24 cellular contexts compared by ENCODE assay signal in genomic region chr15:76865548-76865991, GRCh38. TPM values are rescaled to one million over a fixed set of nuclear protein-coding genes. Genes with fewer than 3 reads are reported as not detected.
DNase-seq lines count a peak whose midpoint lies in the region; ATAC-seq, FAIRE-seq and TF ChIP-seq lines count a peak whose summit lies in the region.
"Had no signal": no experiment of that assay in that cellular context is flagged by ENCODE, and none has a peak within 500 bp of the region (broad histone marks: within the 10 kb centered on the region; RNA-seq: fewer than 3 reads in every experiment).

No MANE protein-coding gene starts in this region.

- no peak overlapping the region for H3K9ac ChIP-seq in GM12878 (ENCODE audit: control insufficient read depth, insufficient read depth, low read length)
- H3K9ac ChIP-seq: KMS-11 had no signal

- peaks cover 14% of the 10 kb centered on the region for H3K36me3 Mint-ChIP-seq in stimulated activated naive CD8-positive, alpha-beta T cell treated with anti-CD3 and anti-CD28 coated beads, Interleukin-15, Interleukin-2, amounts not matched to agents 100 ng/mL and 50 ng/mL, for 24 hours (ENCODE audit: low read depth)

- H3K27ac Mint-ChIP-seq in stimulated activated naive CD8-positive, alpha-beta T cell treated with anti-CD3 and anti-CD28 coated beads, Interleukin-15, Interleukin-2, amounts not matched to agents 100 ng/mL and 50 ng/mL, for 24 hours: peak overlapping the region; percentile 80
- H3K27ac Mint-ChIP-seq: T-helper 1 cell treated with Interleukin-12 subunit alpha and Interleukin-12 subunit beta and Interleukin-4 antibody, amounts not matched to agents 30 μg/mL and 1 μg/mL, for 36 hours had no signal

- H3K27me3 ChIP-seq in heart left ventricle: no peaks in the 10 kb centered on the region
- no peaks in the 10 kb centered on the region for H3K27me3 ChIP-seq in right cardiac atrium (ENCODE audit: control insufficient read depth, insufficient read depth)
- no peaks in the 10 kb centered on the region for H3K27me3 ChIP-seq in GM12878 (replicated peaks in 1 of 2; ENCODE audit: control insufficient read depth in 2 of 2, insufficient read depth in 2 of 2, low read length in 1 of 2)
- H3K27me3 ChIP-seq: ascending aorta had no signal

- TF ChIP-seq RAD21 in GM12878 (IDR thresholded peaks at IDR 0.05; ENCODE audit: insufficient read depth, low read depth, low read length): no peak

- TF ChIP-seq EP300 in GM12878 (IDR thresholded peaks at IDR 0.05; ENCODE audit: borderline replicate concordance in 1 of 2, control insufficient read depth in 1 of 2, low read depth in 2 of 2, low read length in 2 of 2): peak in 1 of 2 experiments; percentile 41; a peak in 1 of 4 replicates

- peak; percentile 47 to 56 for ATAC-seq in activated CD4-positive, CD25-positive, alpha-beta regulatory T cell treated with anti-CD3 and anti-CD28 coated beads, Interleukin-2, amount 50 U/mL, for 24 hours
- ATAC-seq in heart left ventricle (peak in 2 of 4 donors; percentile 28 to 35), right cardiac atrium (no peak), GM12878 (peak; percentile 63), HG02840 (IDR thresholded peaks at IDR 0.05; ENCODE audit: low FRiP score, unreplicated experiment) (no peak)
- ATAC-seq: Panc1 had no signal

- peaks cover 60% of the 10 kb centered on the region for H3K4me1 Mint-ChIP-seq in stimulated activated naive CD8-positive, alpha-beta T cell treated with anti-CD3 and anti-CD28 coated beads, Interleukin-15, Interleukin-2, amounts not matched to agents 100 ng/mL and 50 ng/mL, for 24 hours (ENCODE audit: low read depth)

- H3K9me3 ChIP-seq in heart left ventricle (no peaks in the 10 kb centered on the region), right cardiac atrium (ENCODE audit: control insufficient read depth, low read length) (no peaks in the 10 kb centered on the region), GM12878 (replicated peaks; ENCODE audit: control insufficient read depth, insufficient read depth, low read length) (no peaks in the 10 kb centered on the region)
- H3K9me3 ChIP-seq: ascending aorta had no signal

- no peaks in the 10 kb centered on the region for H3K27me3 Mint-ChIP-seq in stimulated activated naive CD8-positive, alpha-beta T cell treated with anti-CD3 and anti-CD28 coated beads, Interleukin-15, Interleukin-2, amounts not matched to agents 100 ng/mL and 50 ng/mL, for 24 hours
- H3K27me3 Mint-ChIP-seq: CD8-positive, alpha-beta memory T cell; central memory CD8-positive, alpha-beta T cell had no signal

- peak; percentile 47 for FAIRE-seq in GM12878 (lab: Jason Lieb, UNC)
- FAIRE-seq: H54, HTR-8/SVneo had no signal

- TF ChIP-seq POLR2A in heart left ventricle (IDR thresholded peaks at IDR 0.05) (no peak), GM12878 (IDR thresholded peaks at IDR 0.05; ENCODE audit: low read depth, low read length) (no peak)

- no TSS peak for BruUV-seq in GM12878 (replicated peaks; lab: Mats Ljungman, UMichigan)

- no peak overlapping the region for H3K4me3 Mint-ChIP-seq in stimulated activated naive CD8-positive, alpha-beta T cell treated with anti-CD3 and anti-CD28 coated beads, Interleukin-15, Interleukin-2, amounts not matched to agents 100 ng/mL and 50 ng/mL, for 24 hours
- H3K4me3 Mint-ChIP-seq: CD8-positive, alpha-beta memory T cell; central memory CD8-positive, alpha-beta T cell; T-helper 1 cell treated with Interleukin-12 subunit alpha and Interleukin-12 subunit beta and Interleukin-4 antibody, amounts not matched to agents 30 μg/mL and 1 μg/mL, for 36 hours had no signal

- POLR2A ChIA-PET in GM12878 (lab: Charles Lee): no interaction called here

- H3K4me2 ChIP-seq in GM12878 (ENCODE audit: control insufficient read depth, insufficient read depth): no peak overlapping the region
- H3K4me2 ChIP-seq: KMS-11 had no signal

- in situ Hi-C loops in GM12878 (cut with MboI): loop anchor here (5.0 kb wide), 1 partner anchor 683 kb away; no protein-coding TSS in a partner anchor

- H3K4me3 ChIP-seq in heart left ventricle (no peak overlapping the region), right cardiac atrium (ENCODE audit: low read length) (no peak overlapping the region), GM12878 (no peak overlapping the region)
- H3K4me3 ChIP-seq: ascending aorta had no signal

- H3K4me1 ChIP-seq in heart left ventricle: peaks cover 0 to 36% (median 12%) of the 10 kb centered on the region in 12 donors
- no peaks in the 10 kb centered on the region for H3K4me1 ChIP-seq in right cardiac atrium (ENCODE audit: control insufficient read depth, insufficient read depth, low read length)
- peaks cover 5% of the 10 kb centered on the region; the same call in 1 of the 2 replicates for H3K4me1 ChIP-seq in GM12878 (ENCODE audit: control insufficient read depth, insufficient read depth, low read length)
- H3K4me1 ChIP-seq: ascending aorta had no signal

- H3K36me3 ChIP-seq in heart left ventricle (peaks cover 0 to 6% (median 0%) of the 10 kb centered on the region in 9 donors), GM12878 (ENCODE audit: control insufficient read depth in 2 of 2, insufficient read depth in 2 of 2, low read length in 1 of 2) (no peaks in the 10 kb centered on the region)
- H3K36me3 ChIP-seq: ascending aorta had no signal

- no peak for TF ChIP-seq CTCF in heart left ventricle (IDR thresholded peaks at IDR 0.05)
- no peak for TF ChIP-seq CTCF in GM12878 (IDR thresholded peaks at IDR 0.05 in 2 of 3, conservative IDR thresholded peaks at IDR 0.05 in 1 of 3; ENCODE audit: control insufficient read depth in 2 of 3, extremely low read depth in 1 of 3, insufficient read depth in 1 of 3, low read depth in 3 of 3, low read length in 3 of 3)

- RAD21 ChIA-PET in GM12878 (lab: Charles Lee; ENCODE audit: unreplicated experiment): interaction anchor here (0.9 to 2.3 kb wide), 5 partner anchors 22 to 716 kb away, joined by 3 to 8 read pairs (median 4); no protein-coding TSS in a partner anchor

- no peaks in the 10 kb centered on the region for H4K20me1 ChIP-seq in GM12878 (ENCODE audit: control insufficient read depth, insufficient read depth)

- CTCF ChIA-PET in GM12878 (lab: Yijun Ruan, JAX): interaction anchor here (0.6 to 3.1 kb wide), 9 partner anchors 23 to 809 kb away, joined by 3 to 18 read pairs (median 4); no protein-coding TSS in a partner anchor

- no peak for DNase-seq in activated CD4-positive, CD25-positive, alpha-beta regulatory T cell treated with anti-CD3 and anti-CD28 coated beads, Interleukin-2, amount 50 U/mL, for 72 hours
- DNase-seq in heart left ventricle: no peak
- no peak for DNase-seq in right cardiac atrium
- no peak for DNase-seq in GM12878 (ENCODE audit: low read depth, low spot score)
- DNase-seq in middle frontal gyrus (ENCODE audit: extremely low spot score, low spot score): no peak
- DNase-seq: activated CD4-positive, alpha-beta T cell treated with anti-CD3 and anti-CD28 coated beads for 48 hours; activated CD8-positive, alpha-beta memory T cell treated with anti-CD3 and anti-CD28 coated beads, Interleukin-2, amount 50 U/mL, for 4 hours; activated naive CD4-positive, alpha-beta T cell treated with anti-CD3 and anti-CD28 coated beads, Interleukin-2, amount 50 U/mL, for 16 hours; CD8-positive, alpha-beta memory T cell; head of caudate nucleus; NCI-H510A; nucleus accumbens; stimulated activated CD4-positive, alpha-beta T cell treated with anti-CD3 and anti-CD28 coated beads, Interleukin-1b, Interleukin-23, amount 100 ng/mL, for 48 hours had no signal

- H2AFZ ChIP-seq in GM12878 (ENCODE audit: control insufficient read depth, low read depth, low read length): no peak overlapping the region

- SMC1A ChIA-PET in GM12878 (lab: Charles Lee; ENCODE audit: uncharacterized antibody, unreplicated experiment): interaction anchor here (0.6 to 1.5 kb wide), 7 partner anchors 9 to 675 kb away, joined by 3 to 9 read pairs (median 3); no protein-coding TSS in a partner anchor

- 64 to 82% (median 68%) methylated on average over 4 of the region's 4 CpGs for WGBS in heart left ventricle, 4 donors
- 69% methylated on average over 4 of the region's 4 CpGs for WGBS in right cardiac atrium
- WGBS in GM12878 (ENCODE audit: insufficient coverage, insufficient replicate concordance, low lambda C conversion rate, missing lambda C conversion rate): 45% methylated on average over 4 of the region's 4 CpGs

- intact Hi-C loops in heart left ventricle (cut with DNase I): loop anchor here in 6 of 10 donors (5.0 to 10.0 kb wide), 7 partner anchors 201 to 811 kb away; partner anchors contain the start of gene TMEM266 (in 1 of the 6)
- intact Hi-C loops in right cardiac atrium (cut with DNase I): loop anchor here in 1 of 4 donors (10.0 kb wide), 1 partner anchor 671 kb away; no protein-coding TSS in a partner anchor
- intact Hi-C loops in GM12878 (cut with micrococcal nuclease; ENCODE audit: unreplicated experiment): no loop called here

- H3K79me2 ChIP-seq in GM12878 (ENCODE audit: control insufficient read depth, insufficient read depth, low read length): no peaks in the 10 kb centered on the region

- H3K9me3 Mint-ChIP-seq in stimulated activated naive CD8-positive, alpha-beta T cell treated with anti-CD3 and anti-CD28 coated beads, Interleukin-15, Interleukin-2, amounts not matched to agents 100 ng/mL and 50 ng/mL, for 24 hours: no peaks in the 10 kb centered on the region
- H3K9me3 Mint-ChIP-seq: CD8-positive, alpha-beta memory T cell; central memory CD8-positive, alpha-beta T cell; T-helper 1 cell treated with Interleukin-12 subunit alpha and Interleukin-12 subunit beta and Interleukin-4 antibody, amounts not matched to agents 30 μg/mL and 1 μg/mL, for 36 hours had no signal

- H3K27ac ChIP-seq in heart left ventricle (peak overlapping the region in 8 of 12 donors; percentile 5 to 65 (median 42)), right cardiac atrium (ENCODE audit: low read length) (no peak overlapping the region), GM12878 (ENCODE audit: control insufficient read depth, insufficient read depth) (no peak overlapping the region)
- H3K27ac ChIP-seq: 22Rv1, ascending aorta, KMS-11 had no signal

RNA-seq across cellular contexts. Expression of gene SCAPER, which starts 39.6 kb away (rescaled TPM):
- total RNA-seq in heart left ventricle: 10 to 100 TPM; 27.7 to 53.9 (median 41.5) TPM
- polyA plus RNA-seq in heart left ventricle: 10 to 100 TPM in 1 of 2 donors, 1 to 10 TPM in 1; 6.7 to 12.0 TPM
- 10 to 100 TPM; 35.9 to 43.5 (median 37.7) TPM for total RNA-seq in right cardiac atrium
- 16.3 TPM for polyA plus RNA-seq in right cardiac atrium
- 32.2 and 35.4 TPM in 2 replicates for total RNA-seq in GM12878 (2013; cell fraction: nucleolus; rRNA removed)
- 4.1 and 5.6 TPM in 2 replicates for total RNA-seq in GM12878 (2014; rRNA removed)
- 5.4 and 6.2 TPM in 2 replicates for total RNA-seq in GM12878 (2014; rRNA removed; fragmentation: Illumina TruSeq; extraction: Trizol)
- total RNA-seq in GM12878 (2021): 4.9 and 5.7 TPM in 2 replicates
- 8.3 TPM for polyA plus RNA-seq in GM12878 (2011; ENCODE audit: low read depth)
- polyA plus RNA-seq in GM12878 (2011; rRNA removed): 1.9 and 2.1 TPM in 2 replicates
- polyA plus RNA-seq in GM12878 (2011; cell fraction: cytosol; rRNA removed): 0.90 and 1.2 TPM in 2 replicates
- 1.8 and 3.6 TPM in 2 replicates for polyA plus RNA-seq in GM12878 (2011; cell fraction: nucleus; rRNA removed)
- polyA plus RNA-seq in GM12878 (2012): 5.4 and 6.6 TPM in 2 replicates
- polyA plus RNA-seq in GM12878 (2014; fragmentation: Illumina TruSeq; extraction: Trizol): 3.4 and 3.8 TPM in 2 replicates
- polyA plus RNA-seq in GM12878 (2014; fragmentation: Nextera tagmentation; extraction: Ambion mirVana): 1 to 10 TPM; 2.3 to 3.7 TPM
- 1.0 and 1.2 TPM in 2 replicates for polyA plus RNA-seq in GM12878 (2014; rRNA removed)
- polyA plus RNA-seq in GM12878 (2016; fragmentation: Nextera tagmentation; extraction: Ambion mirVana): 1 to 10 TPM; 7.4 to 7.7 TPM
- 1.9 and 4.5 TPM in 2 replicates for polyA minus RNA-seq in GM12878 (2011; rRNA and poly(A)+ RNA removed)
- 1.9 and 2.8 TPM in 2 replicates for polyA minus RNA-seq in GM12878 (2011; cell fraction: cytosol; rRNA and poly(A)+ RNA removed)
- 5.6 and 7.6 TPM in 2 replicates for polyA minus RNA-seq in GM12878 (2011; cell fraction: nucleus; rRNA and poly(A)+ RNA removed)

Comparison
In these comparisons a context has a peak if more than half of its experiments do, and no peak if none do; other contexts are left out.
1. H3K27ac ChIP-seq: peak in heart left ventricle (8 of 12); none in right cardiac atrium (single experiment) and GM12878 (single experiment).
2. ATAC-seq: peak in activated CD4-positive, CD25-positive, alpha-beta regulatory T cell treated with anti-CD3 and anti-CD28 coated beads, Interleukin-2, amount 50 U/mL, for 24 hours (2 of 2) and GM12878 (single experiment); none in right cardiac atrium (0 of 2) and HG02840 (single experiment).